26 cellular contexts compared by ENCODE assay signal in the genomic region with DNA sequence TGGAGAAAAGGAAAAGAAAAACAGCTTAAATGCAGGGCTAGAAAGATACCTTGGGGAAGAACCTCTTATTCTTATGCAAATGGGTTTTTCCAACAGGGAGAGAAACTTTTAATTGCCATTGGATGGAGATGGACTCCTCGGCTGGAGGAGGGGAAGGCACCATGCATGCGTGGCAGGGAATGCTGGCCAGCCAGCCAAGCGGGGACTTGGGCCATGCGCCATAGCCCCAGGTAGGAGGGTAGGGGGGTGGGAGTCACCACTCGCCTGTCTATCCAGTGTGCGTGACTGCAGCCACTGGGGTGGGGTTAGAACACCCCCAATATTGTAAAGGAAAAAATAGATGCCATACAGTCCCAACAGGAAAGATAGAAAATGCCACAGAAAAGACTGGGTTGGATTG.
"Had no signal": no experiment of that assay in that cellular context is flagged by ENCODE, and none has a peak within 500 bp of the region (broad histone marks: within the 10 kb centered on the region; RNA-seq: fewer than 3 reads in every experiment).

No MANE protein-coding gene starts in this region.

- H3K27me3 Mint-ChIP-seq: dendritic cell treated with granulocyte-macrophage colony-stimulating factor and Interleukin-4, amounts not matched to agents 40 ng/mL and 50 ng/mL, for 4 days; effector memory CD8-positive, alpha-beta T cell had no signal

- H3K4me3 ChIP-seq: colonic mucosa, coronary artery, dorsolateral prefrontal cortex, esophagus muscularis mucosa, esophagus squamous epithelium, gastrocnemius medialis, gastroesophageal sphincter, heart left ventricle, heart right ventricle, hepatocyte had no signal

- H3K9me3 ChIP-seq: colonic mucosa, gastrocnemius medialis had no signal

- H3K27ac Mint-ChIP-seq: dendritic cell treated with granulocyte-macrophage colony-stimulating factor and Interleukin-4, amounts not matched to agents 40 ng/mL and 50 ng/mL, for 4 days; effector memory CD8-positive, alpha-beta T cell; endodermal cell had no signal

- ATAC-seq: effector memory CD8-positive, alpha-beta T cell; esophagus mucosa; foreskin keratinocyte; gastrocnemius medialis; gastroesophageal sphincter; heart left ventricle; heart right ventricle had no signal

- H3K27me3 ChIP-seq: colonic mucosa, dorsolateral prefrontal cortex, esophagus muscularis mucosa, esophagus squamous epithelium, foreskin keratinocyte, gastrocnemius medialis, gastroesophageal sphincter, heart left ventricle, heart right ventricle, hepatocyte had no signal

- DNase-seq: colonic mucosa; cortex of kidney; dermis blood vessel endothelial cell; dorsolateral prefrontal cortex; effector CD4-positive, alpha-beta T cell; effector CD8-positive, alpha-beta T cell; effector memory CD4-positive, alpha-beta T cell; effector memory CD8-positive, alpha-beta T cell; endodermal cell; erythroblast; esophagus squamous epithelium; foreskin fibroblast; foreskin keratinocyte; foreskin melanocyte; gastrocnemius medialis; glutamatergic neuron; head of caudate nucleus; heart right ventricle had no signal

- H3K27ac ChIP-seq: colonic mucosa, coronary artery, dorsolateral prefrontal cortex, epithelial cell of prostate, esophagus muscularis mucosa, esophagus squamous epithelium, foreskin keratinocyte, gastrocnemius medialis, gastroesophageal sphincter, heart left ventricle, heart right ventricle, hepatocyte had no signal

- H3K4me1 Mint-ChIP-seq: endodermal cell had no signal

- H3K36me3 ChIP-seq: colonic mucosa, esophagus muscularis mucosa, esophagus squamous epithelium, gastrocnemius medialis, gastroesophageal sphincter, heart left ventricle, heart right ventricle had no signal

- H3K4me3 Mint-ChIP-seq: dendritic cell treated with granulocyte-macrophage colony-stimulating factor and Interleukin-4, amounts not matched to agents 40 ng/mL and 50 ng/mL, for 4 days; effector memory CD8-positive, alpha-beta T cell; endodermal cell had no signal

- H3K4me1 ChIP-seq: colonic mucosa, esophagus muscularis mucosa, esophagus squamous epithelium, foreskin keratinocyte, gastrocnemius medialis, gastroesophageal sphincter, heart left ventricle, heart right ventricle had no signal

- H3K79me2 ChIP-seq: hepatocyte had no signal

- H2AFZ ChIP-seq: hepatocyte had no signal

- H3K4me2 ChIP-seq: hepatocyte had no signal
